15 cellular contexts compared by ENCODE assay signal in the genomic region with DNA sequence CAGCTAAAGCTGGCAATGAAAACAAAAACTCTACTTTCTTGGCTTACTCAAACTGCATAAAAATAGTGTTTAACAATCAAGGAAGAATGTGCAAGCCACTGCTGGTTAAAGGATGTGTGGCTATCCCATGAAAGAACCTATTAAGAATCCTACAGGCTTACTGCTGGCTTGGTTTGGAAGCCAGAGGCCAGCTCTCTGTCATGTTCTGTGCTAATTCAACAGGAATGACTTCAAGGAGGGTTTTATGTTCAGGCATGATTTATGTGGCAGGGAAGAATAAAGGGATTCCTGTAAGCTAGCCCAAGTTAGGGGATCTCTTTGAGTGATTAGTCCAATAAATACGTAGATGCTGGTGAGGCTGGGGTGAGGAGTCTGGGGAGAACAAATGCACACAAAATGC.
"Had no signal": no experiment of that assay in that cellular context is flagged by ENCODE, and none has a peak within 500 bp of the region (broad histone marks: within the 10 kb centered on the region; RNA-seq: fewer than 3 reads in every experiment).

No MANE protein-coding gene starts in this region.

- H3K27me3 Mint-ChIP-seq: activated CD4-positive, alpha-beta memory T cell treated with anti-CD3 and anti-CD28 coated beads, Interleukin-2, amount 10 ng/mL, durations not matched to agents 7 days and 5 days had no signal

- H3K27me3 ChIP-seq: sigmoid colon, upper lobe of right lung had no signal

- H3K4me1 Mint-ChIP-seq: activated CD4-positive, alpha-beta memory T cell treated with anti-CD3 and anti-CD28 coated beads, Interleukin-2, amount 10 ng/mL, durations not matched to agents 7 days and 5 days had no signal

- H3K27ac Mint-ChIP-seq: activated CD4-positive, alpha-beta memory T cell treated with anti-CD3 and anti-CD28 coated beads, Interleukin-2, amount 10 ng/mL, durations not matched to agents 7 days and 5 days; activated T-cell treated with anti-CD3 and anti-CD28 coated beads, Interleukin-2, amount 50 U/mL, for 72 hours; effector memory CD8-positive, alpha-beta T cell; natural killer cell treated with Interleukin-12 subunit alpha and Interleukin-12 subunit beta and Interleukin-15 and Interleukin-18, amount 100 ng/mL, for 72 hours; stimulated activated naive CD8-positive, alpha-beta T cell treated with anti-CD3 and anti-CD28 coated beads, Interleukin-15, Interleukin-2, amounts not matched to agents 100 ng/mL and 50 ng/mL, for 24 hours; T-helper 2 cell treated with Interferon-gamma antibody and Interleukin-4, amounts not matched to agents 5 μg/mL and 100 μg/mL, for 36 hours had no signal

- H3K9me3 ChIP-seq: sigmoid colon, upper lobe of right lung had no signal

- H3K27ac ChIP-seq: sigmoid colon, upper lobe of right lung had no signal

- H3K36me3 ChIP-seq: sigmoid colon, upper lobe of right lung had no signal

- H3K4me3 ChIP-seq: sigmoid colon, upper lobe of right lung had no signal

- H3K4me3 Mint-ChIP-seq: activated CD4-positive, alpha-beta memory T cell treated with anti-CD3 and anti-CD28 coated beads, Interleukin-2, amount 10 ng/mL, durations not matched to agents 7 days and 5 days; activated T-cell treated with anti-CD3 and anti-CD28 coated beads, Interleukin-2, amount 50 U/mL, for 72 hours; effector memory CD8-positive, alpha-beta T cell; natural killer cell treated with Interleukin-12 subunit alpha and Interleukin-12 subunit beta and Interleukin-15 and Interleukin-18, amount 100 ng/mL, for 72 hours; stimulated activated naive CD8-positive, alpha-beta T cell treated with anti-CD3 and anti-CD28 coated beads, Interleukin-15, Interleukin-2, amounts not matched to agents 100 ng/mL and 50 ng/mL, for 24 hours; T-helper 2 cell treated with Interferon-gamma antibody and Interleukin-4, amounts not matched to agents 5 μg/mL and 100 μg/mL, for 36 hours had no signal

- ATAC-seq: activated T-cell treated with anti-CD3 and anti-CD28 coated beads, Interleukin-2, amount 50 U/mL, for 72 hours; effector memory CD8-positive, alpha-beta T cell; left cardiac atrium; natural killer cell treated with Interleukin-12 subunit alpha and Interleukin-12 subunit beta and Interleukin-15 and Interleukin-18, amount 100 ng/mL, for 72 hours; upper lobe of right lung had no signal

- DNase-seq: activated CD4-positive, alpha-beta memory T cell treated with anti-CD3 and anti-CD28 coated beads, Interleukin-2, amount 10 ng/mL, durations not matched to agents 7 days and 5 days; activated CD4-positive, CD25-positive, alpha-beta regulatory T cell treated with anti-CD3 and anti-CD28 coated beads, Interleukin-2, amount 50 U/mL, for 72 hours; activated T-cell treated with anti-CD3 and anti-CD28 coated beads, Interleukin-2, amount 50 U/mL, for 72 hours; aorta; caudate nucleus; effector memory CD8-positive, alpha-beta T cell; glutamatergic neuron; left cardiac atrium; sigmoid colon; stimulated activated CD4-positive, alpha-beta T cell treated with anti-CD3 and anti-CD28 coated beads, Interleukin-4, amount 100 ng/mL, for 1 hour; stimulated activated CD8-positive, alpha-beta memory T cell treated with anti-CD3 and anti-CD28 coated beads, Interleukin-4, amount 100 ng/mL, for 48 hours; upper lobe of right lung had no signal

- H3K4me1 ChIP-seq: sigmoid colon, upper lobe of right lung had no signal

- H3K9me3 Mint-ChIP-seq: activated CD4-positive, alpha-beta memory T cell treated with anti-CD3 and anti-CD28 coated beads, Interleukin-2, amount 10 ng/mL, durations not matched to agents 7 days and 5 days; activated T-cell treated with anti-CD3 and anti-CD28 coated beads, Interleukin-2, amount 50 U/mL, for 72 hours; effector memory CD8-positive, alpha-beta T cell; natural killer cell treated with Interleukin-12 subunit alpha and Interleukin-12 subunit beta and Interleukin-15 and Interleukin-18, amount 100 ng/mL, for 72 hours; stimulated activated naive CD8-positive, alpha-beta T cell treated with anti-CD3 and anti-CD28 coated beads, Interleukin-15, Interleukin-2, amounts not matched to agents 100 ng/mL and 50 ng/mL, for 24 hours; T-helper 2 cell treated with Interferon-gamma antibody and Interleukin-4, amounts not matched to agents 5 μg/mL and 100 μg/mL, for 36 hours had no signal

- H3K36me3 Mint-ChIP-seq: natural killer cell treated with Interleukin-12 subunit alpha and Interleukin-12 subunit beta and Interleukin-15 and Interleukin-18, amount 100 ng/mL, for 72 hours had no signal
